Comparison of ENCODE assay signal across 1 cellular context in genomic region chrX:826026-826425, GRCh38.
TF ChIP-seq lines count a peak whose summit lies in the region.

No MANE protein-coding gene starts in this region.

TF ChIP-seq in HepG2, 621 proteins besides CTCF, POLR2A, EP300 and RAD21:
- TF ChIP-seq NFAT5 (CRISPR knock-in tag; IDR thresholded peaks at IDR 0.05) (no peak), ZNF746 (CRISPR knock-in tag; IDR thresholded peaks at IDR 0.05) (no peak), ATF6 (CRISPR knock-in tag; conservative IDR thresholded peaks at IDR 0.05) (no peak), CREB3 (CRISPR knock-in tag; IDR thresholded peaks at IDR 0.05) (no peak), NFIB (CRISPR knock-in tag; IDR thresholded peaks at IDR 0.05; ENCODE audit: borderline replicate concordance) (no peak), ZNF598 (CRISPR knock-in tag; IDR thresholded peaks at IDR 0.05; ENCODE audit: borderline replicate concordance) (no peak)
- TF ChIP-seq, protein P1, sequence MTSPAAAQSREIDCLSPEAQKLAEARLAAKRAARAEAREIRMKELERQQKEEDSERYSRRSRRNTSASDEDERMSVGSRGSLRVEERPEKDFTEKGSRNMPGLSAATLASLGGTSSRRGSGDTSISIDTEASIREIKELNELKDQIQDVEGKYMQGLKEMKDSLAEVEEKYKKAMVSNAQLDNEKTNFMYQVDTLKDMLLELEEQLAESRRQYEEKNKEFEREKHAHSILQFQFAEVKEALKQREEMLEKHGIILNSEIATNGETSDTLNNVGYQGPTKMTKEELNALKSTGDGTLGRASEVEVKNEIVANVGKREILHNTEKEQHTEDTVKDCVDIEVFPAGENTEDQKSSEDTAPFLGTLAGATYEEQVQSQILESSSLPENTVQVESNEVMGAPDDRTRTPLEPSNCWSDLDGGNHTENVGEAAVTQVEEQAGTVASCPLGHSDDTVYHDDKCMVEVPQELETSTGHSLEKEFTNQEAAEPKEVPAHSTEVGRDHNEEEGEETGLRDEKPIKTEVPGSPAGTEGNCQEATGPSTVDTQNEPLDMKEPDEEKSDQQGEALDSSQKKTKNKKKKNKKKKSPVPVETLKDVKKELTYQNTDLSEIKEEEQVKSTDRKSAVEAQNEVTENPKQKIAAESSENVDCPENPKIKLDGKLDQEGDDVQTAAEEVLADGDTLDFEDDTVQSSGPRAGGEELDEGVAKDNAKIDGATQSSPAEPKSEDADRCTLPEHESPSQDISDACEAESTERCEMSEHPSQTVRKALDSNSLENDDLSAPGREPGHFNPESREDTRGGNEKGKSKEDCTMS (CRISPR knock-in tag; conservative IDR thresholded peaks at IDR 0.05) = no peak
TF ChIP-seq in HepG2: peak in this region for 0.
